In genomic region chr10:113020838-113021237, GRCh38 we compare ENCODE assay signal across 14 cellular contexts.
DNase-seq lines count a peak whose midpoint lies in the region; ATAC-seq, FAIRE-seq and TF ChIP-seq lines count a peak whose summit lies in the region.
"Had no signal": no experiment of that assay in that cellular context is flagged by ENCODE, and none has a peak within 500 bp of the region (broad histone marks: within the 10 kb centered on the region; RNA-seq: fewer than 3 reads in every experiment).

No MANE protein-coding gene starts in this region.

- no peaks in the 10 kb centered on the region for H3K4me1 Mint-ChIP-seq in stimulated activated naive B cell treated with anti-CD40 and anti-IgM and Interleukin-4, amounts not matched to agents 10 μg/mL and 1 μg/mL and 100 μg/mL, for 72 hours
- H3K4me1 Mint-ChIP-seq in activated CD4-positive, alpha-beta T cell treated with anti-CD3 and anti-CD28 coated beads, Interleukin-2, amount 10 ng/mL, durations not matched to agents 7 days and 5 days = no peaks in the 10 kb centered on the region
- no peaks in the 10 kb centered on the region for H3K4me1 Mint-ChIP-seq in activated naive CD4-positive, alpha-beta T cell treated with anti-CD3 and anti-CD28 coated beads for 36 hours (ENCODE audit: low read depth)
- H3K4me1 Mint-ChIP-seq: IgD-negative memory B cell had no signal

- no peak overlapping the region for H3K4me3 Mint-ChIP-seq in stimulated activated naive B cell treated with anti-CD40 and anti-IgM and Interleukin-4, amounts not matched to agents 10 μg/mL and 1 μg/mL and 100 μg/mL, for 72 hours
- H3K4me3 Mint-ChIP-seq in activated CD4-positive, alpha-beta T cell treated with anti-CD3 and anti-CD28 coated beads, Interleukin-2, amount 10 ng/mL, durations not matched to agents 7 days and 5 days = no peak overlapping the region
- no peak overlapping the region for H3K4me3 Mint-ChIP-seq in activated naive CD4-positive, alpha-beta T cell treated with anti-CD3 and anti-CD28 coated beads for 36 hours
- H3K4me3 Mint-ChIP-seq: IgD-negative memory B cell had no signal

- DNase-seq in DMS53 treated with DMSO at 0.1 percent for 48 hours (lab: John Stamatoyannopoulos, UW; ENCODE audit: unreplicated experiment) = peak; percentile 76
- peak; percentile 85 for DNase-seq in NCI-H345 (lab: John Stamatoyannopoulos, UW)
- DNase-seq in left ventricle myocardium superior = no peak
- DNase-seq in pons (ENCODE audit: low spot score) = peak; percentile 45
- DNase-seq in stimulated activated naive B cell treated with anti-CD40 and anti-IgM and Interleukin-4, amounts not matched to agents 10 μg/mL and 1 μg/mL and 100 μg/mL, for 72 hours = no peak
- no peak for DNase-seq in H54 (ENCODE audit: insufficient read length, low spot score)
- no peak for DNase-seq in activated CD4-positive, alpha-beta T cell treated with anti-CD3 and anti-CD28 coated beads, Interleukin-2, amount 10 ng/mL, durations not matched to agents 7 days and 5 days
- no peak for DNase-seq in activated naive CD4-positive, alpha-beta T cell treated with anti-CD3 and anti-CD28 coated beads for 36 hours
- DNase-seq: activated gamma-delta T cell treated with Interleukin-2 at 50 U/mL for 16 hours, cerebellar nuclear complex, NCI-H524, posterior cingulate gyrus had no signal

- CTCF ChIA-PET in activated CD4-positive, alpha-beta T cell treated with anti-CD3 and anti-CD28 coated beads, Interleukin-2, amount 10 ng/mL, durations not matched to agents 7 days and 5 days (lab: Charles Lee) = no interaction called here
- CTCF ChIA-PET in activated naive CD4-positive, alpha-beta T cell treated with anti-CD3 and anti-CD28 coated beads for 36 hours (lab: Charles Lee) = no interaction called here

- no peak for FAIRE-seq in H54 (lab: Jason Lieb, UNC)

- no peaks in the 10 kb centered on the region for H3K36me3 Mint-ChIP-seq in stimulated activated naive B cell treated with anti-CD40 and anti-IgM and Interleukin-4, amounts not matched to agents 10 μg/mL and 1 μg/mL and 100 μg/mL, for 72 hours
- no peaks in the 10 kb centered on the region for H3K36me3 Mint-ChIP-seq in activated CD4-positive, alpha-beta T cell treated with anti-CD3 and anti-CD28 coated beads, Interleukin-2, amount 10 ng/mL, durations not matched to agents 7 days and 5 days (ENCODE audit: low read depth)
- no peaks in the 10 kb centered on the region for H3K36me3 Mint-ChIP-seq in activated naive CD4-positive, alpha-beta T cell treated with anti-CD3 and anti-CD28 coated beads for 36 hours (ENCODE audit: low read depth)
- H3K36me3 Mint-ChIP-seq: IgD-negative memory B cell had no signal

- H3K9me3 Mint-ChIP-seq in stimulated activated naive B cell treated with anti-CD40 and anti-IgM and Interleukin-4, amounts not matched to agents 10 μg/mL and 1 μg/mL and 100 μg/mL, for 72 hours = no peaks in the 10 kb centered on the region
- no peaks in the 10 kb centered on the region for H3K9me3 Mint-ChIP-seq in activated CD4-positive, alpha-beta T cell treated with anti-CD3 and anti-CD28 coated beads, Interleukin-2, amount 10 ng/mL, durations not matched to agents 7 days and 5 days
- no peaks in the 10 kb centered on the region for H3K9me3 Mint-ChIP-seq in activated naive CD4-positive, alpha-beta T cell treated with anti-CD3 and anti-CD28 coated beads for 36 hours
- H3K9me3 Mint-ChIP-seq: IgD-negative memory B cell had no signal

- TF ChIP-seq POLR2A in H54 (IDR thresholded peaks at IDR 0.05; ENCODE audit: low read depth, low read length) = no peak

- peaks cover 3 to 4% of the 10 kb centered on the region in 2 donors for H3K27me3 Mint-ChIP-seq in stimulated activated naive B cell treated with anti-CD40 and anti-IgM and Interleukin-4, amounts not matched to agents 10 μg/mL and 1 μg/mL and 100 μg/mL, for 72 hours
- peaks cover 13% of the 10 kb centered on the region for H3K27me3 Mint-ChIP-seq in activated CD4-positive, alpha-beta T cell treated with anti-CD3 and anti-CD28 coated beads, Interleukin-2, amount 10 ng/mL, durations not matched to agents 7 days and 5 days
- peaks cover 3% of the 10 kb centered on the region for H3K27me3 Mint-ChIP-seq in activated naive CD4-positive, alpha-beta T cell treated with anti-CD3 and anti-CD28 coated beads for 36 hours (ENCODE audit: low read depth)

- ATAC-seq in left ventricle myocardium superior = peak; percentile 47
- no peak for ATAC-seq in stimulated activated naive B cell treated with anti-CD40 and anti-IgM and Interleukin-4, amounts not matched to agents 10 μg/mL and 1 μg/mL and 100 μg/mL, for 72 hours (replicated peaks)
- ATAC-seq: activated CD4-positive, CD25-positive, alpha-beta regulatory T cell treated with anti-CD3 and anti-CD28 coated beads, Interleukin-2, amount 50 U/mL, for 24 hours had no signal

- no peak overlapping the region for H3K27ac Mint-ChIP-seq in stimulated activated naive B cell treated with anti-CD40 and anti-IgM and Interleukin-4, amounts not matched to agents 10 μg/mL and 1 μg/mL and 100 μg/mL, for 72 hours
- H3K27ac Mint-ChIP-seq in activated CD4-positive, alpha-beta T cell treated with anti-CD3 and anti-CD28 coated beads, Interleukin-2, amount 10 ng/mL, durations not matched to agents 7 days and 5 days = no peak overlapping the region
- H3K27ac Mint-ChIP-seq in activated naive CD4-positive, alpha-beta T cell treated with anti-CD3 and anti-CD28 coated beads for 36 hours = no peak overlapping the region
- H3K27ac Mint-ChIP-seq: IgD-negative memory B cell had no signal

- POLR2A ChIA-PET in activated CD4-positive, alpha-beta T cell treated with anti-CD3 and anti-CD28 coated beads, Interleukin-2, amount 10 ng/mL, durations not matched to agents 7 days and 5 days (lab: Charles Lee) = no interaction called here

- intact Hi-C loops in left ventricle myocardium superior (cut with micrococcal nuclease) = no loop called here
- intact Hi-C loops in activated naive CD4-positive, alpha-beta T cell treated with anti-CD3 and anti-CD28 coated beads for 36 hours (cut with micrococcal nuclease) = no loop called here

Comparison
In these comparisons a context has a peak if more than half of its experiments do, and no peak if none do; other contexts are left out.
1. DNase-seq: peak in DMS53 treated with DMSO at 0.1 percent for 48 hours (single experiment), NCI-H345 (single experiment) and pons (single experiment); none in left ventricle myocardium superior (single experiment), stimulated activated naive B cell treated with anti-CD40 and anti-IgM and Interleukin-4, amounts not matched to agents 10 μg/mL and 1 μg/mL and 100 μg/mL, for 72 hours (single experiment), H54 (single experiment), activated CD4-positive, alpha-beta T cell treated with anti-CD3 and anti-CD28 coated beads, Interleukin-2, amount 10 ng/mL, durations not matched to agents 7 days and 5 days (single experiment) and activated naive CD4-positive, alpha-beta T cell treated with anti-CD3 and anti-CD28 coated beads for 36 hours (single experiment).